Comparison of ENCODE assay signal across 11 cellular contexts in the genomic region with DNA sequence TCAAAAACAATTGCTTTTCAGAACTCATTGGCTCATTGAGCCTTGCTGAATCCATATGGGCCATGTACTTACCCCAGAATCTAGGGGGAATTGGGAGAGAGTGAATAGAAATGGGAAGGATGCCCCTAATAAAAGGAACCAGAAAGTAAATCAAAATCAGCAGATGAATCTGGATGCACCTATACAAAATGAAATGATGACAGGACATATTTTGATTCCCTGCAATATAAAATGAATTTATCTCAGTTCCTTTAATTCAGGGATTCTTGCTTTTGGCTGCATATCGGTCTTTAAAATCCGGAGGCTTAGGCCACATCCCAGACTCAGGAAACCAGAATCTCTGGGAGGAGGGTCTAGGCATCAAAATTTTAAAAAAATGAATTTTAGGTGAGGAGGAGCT.
"Had no signal": no experiment of that assay in that cellular context is flagged by ENCODE, and none has a peak within 500 bp of the region (broad histone marks: within the 10 kb centered on the region; RNA-seq: fewer than 3 reads in every experiment).

No MANE protein-coding gene starts in this region.

- H3K4me3 ChIP-seq: GM23248, GM23338, HAP-1 had no signal

- ATAC-seq: GM23338, HCT116 had no signal

- H3K27ac ChIP-seq: GM23248 had no signal

- H3K4me2 ChIP-seq: GM23338 had no signal

- H3K4me1 ChIP-seq: HAP-1 had no signal

- H3K9me3 ChIP-seq: HAP-1 had no signal

- FAIRE-seq: H1, H54 had no signal

- H3K9ac ChIP-seq: GM23248 had no signal

- H3K36me3 ChIP-seq: HAP-1 had no signal

- H2AFZ ChIP-seq: GM23248, GM23338 had no signal

- DNase-seq: GM23248, GOT3, H7, H9, HCEC 1CT, HFFc6 had no signal
